Comparison of ENCODE assay signal across 16 cellular contexts in the genomic region with DNA sequence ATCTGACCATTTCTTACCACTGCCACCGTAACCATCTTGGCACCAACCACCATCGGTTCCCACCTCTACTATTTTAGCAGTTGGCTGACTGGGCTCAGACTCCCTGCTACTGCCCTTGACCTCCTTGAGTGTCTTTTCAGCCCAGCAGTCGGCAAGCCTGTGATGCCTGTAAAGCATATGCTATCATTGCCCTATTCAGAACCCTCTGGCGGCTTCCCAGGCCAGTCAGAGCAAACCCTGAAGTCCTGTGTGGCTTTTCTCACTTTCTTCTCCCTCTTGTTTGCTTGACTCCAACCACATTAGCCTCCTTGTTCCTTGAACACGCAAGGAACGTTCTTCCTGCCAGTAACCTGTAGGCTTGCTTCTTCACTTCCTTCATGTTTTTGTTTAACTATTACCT.
"Had no signal": no experiment of that assay in that cellular context is flagged by ENCODE, and none has a peak within 500 bp of the region (broad histone marks: within the 10 kb centered on the region; RNA-seq: fewer than 3 reads in every experiment).

No MANE protein-coding gene starts in this region.

- H3K27me3 ChIP-seq: colonic mucosa, left lung, vagina had no signal

- H3K4me3 ChIP-seq: colonic mucosa, heart left ventricle, pancreas, vagina had no signal

- FAIRE-seq: frontal cortex, islet of Langerhans, pancreas had no signal

- H3K27ac Mint-ChIP-seq: activated CD4-positive, alpha-beta memory T cell treated with anti-CD3 and anti-CD28 coated beads, Interleukin-2, amount 10 ng/mL, durations not matched to agents 7 days and 5 days; T-helper 2 cell treated with Interferon-gamma antibody and Interleukin-4, amounts not matched to agents 5 μg/mL and 100 μg/mL, for 36 hours had no signal

- DNase-seq: activated CD4-positive, alpha-beta memory T cell treated with anti-CD3 and anti-CD28 coated beads, Interleukin-2, amount 10 ng/mL, durations not matched to agents 7 days and 5 days; activated CD4-positive, alpha-beta T cell treated with anti-CD3 and anti-CD28 coated beads for 1 hour; activated CD8-positive, alpha-beta memory T cell treated with anti-CD3 and anti-CD28 coated beads, Interleukin-2, amount 50 U/mL, for 4 hours; activated naive CD4-positive, alpha-beta T cell treated with Interleukin-2 at 50 U/mL for 16 hours; colonic mucosa; effector CD8-positive, alpha-beta T cell; heart left ventricle; left lung; mesenchymal stem cell; pancreas; stimulated activated CD4-positive, alpha-beta T cell treated with anti-CD3 and anti-CD28 coated beads, Interleukin-4, amount 100 ng/mL, for 1 hour had no signal

- ATAC-seq: left lung, pancreas had no signal

- H3K36me3 ChIP-seq: colonic mucosa, heart left ventricle, pancreas, vagina had no signal

- H3K27ac ChIP-seq: colonic mucosa, pancreas, vagina had no signal

- H3K9me3 ChIP-seq: colonic mucosa, left lung, pancreas, vagina had no signal

- H3K4me1 ChIP-seq: colonic mucosa, pancreas had no signal

- H3K4me3 Mint-ChIP-seq: activated CD4-positive, alpha-beta memory T cell treated with anti-CD3 and anti-CD28 coated beads, Interleukin-2, amount 10 ng/mL, durations not matched to agents 7 days and 5 days; neural crest cell; T-helper 2 cell treated with Interferon-gamma antibody and Interleukin-4, amounts not matched to agents 5 μg/mL and 100 μg/mL, for 36 hours had no signal
